In the genomic region with DNA sequence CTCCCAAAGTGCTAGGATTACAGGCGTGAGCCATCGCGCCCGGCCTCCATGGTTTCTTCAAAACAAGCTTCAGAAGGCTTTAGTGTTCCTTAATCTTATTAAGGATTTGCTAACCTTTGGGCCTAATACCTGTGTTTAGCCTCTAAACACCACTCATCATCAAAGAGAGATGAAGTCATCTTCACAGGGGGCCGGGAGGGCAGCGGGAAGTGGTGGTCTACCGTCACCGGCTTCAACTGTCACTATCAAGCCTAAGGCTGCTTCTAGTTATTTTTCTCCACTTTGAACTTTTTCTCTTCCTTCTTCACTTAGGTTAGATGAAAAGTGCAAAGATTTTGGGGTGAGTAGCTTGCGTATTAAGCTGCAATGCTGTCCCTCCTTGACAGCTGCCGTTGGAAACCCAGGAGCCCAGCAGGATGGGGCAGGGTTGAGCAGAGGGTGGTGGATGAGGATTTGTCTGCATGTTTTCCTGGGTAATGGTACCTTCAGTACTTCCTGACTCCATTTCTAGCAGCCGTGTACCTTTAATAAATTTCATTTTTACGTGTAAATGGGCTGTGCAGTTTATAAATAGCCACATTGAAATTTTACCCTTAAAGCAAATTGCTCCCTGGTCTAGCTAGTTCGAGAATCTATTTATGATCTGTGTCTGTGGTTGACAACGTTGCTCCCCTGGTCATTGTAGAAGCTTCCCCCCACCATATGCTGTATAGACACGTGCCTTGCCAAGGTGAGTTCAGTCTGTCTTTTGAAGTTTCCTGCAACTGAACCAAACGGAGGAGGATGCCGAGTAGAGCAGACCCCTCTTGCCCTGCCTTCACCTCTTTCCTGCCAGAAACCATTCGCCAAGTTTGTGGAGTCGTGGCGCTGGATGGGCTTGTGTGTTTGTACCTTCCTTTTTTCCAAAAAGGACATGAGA, we compare ENCODE assay signal across 1 cellular context.
TF ChIP-seq lines count a peak whose summit lies in the region.

No MANE protein-coding gene starts in this region.

TF ChIP-seq in GM12878, 131 proteins besides CTCF, POLR2A, EP300 and RAD21 (continued from another document):
- TF ChIP-seq MEF2A (IDR thresholded peaks at IDR 0.05; ENCODE audit: insufficient read depth, low read depth, low read length), result 0 out of 2 replicates have a peak, but pooled peaks have one; percentile 30
- TF ChIP-seq MEF2B (IDR thresholded peaks at IDR 0.05; ENCODE audit: partially characterized antibody, poor library complexity, severe bottlenecking), result peak; percentile 26
- peak; percentile 28 to 52; a peak in 1 of 4 replicates for TF ChIP-seq BHLHE40 (IDR thresholded peaks at IDR 0.05; ENCODE audit: borderline replicate concordance in 1 of 2, low read depth in 2 of 2, low read length in 1 of 2)
